27 cellular contexts compared by ENCODE assay signal in genomic region chr10:123577921-123578461, GRCh38.
DNase-seq lines count a peak whose midpoint lies in the region; ATAC-seq, FAIRE-seq and TF ChIP-seq lines count a peak whose summit lies in the region.
"Had no signal": no experiment of that assay in that cellular context is flagged by ENCODE, and none has a peak within 500 bp of the region (broad histone marks: within the 10 kb centered on the region; RNA-seq: fewer than 3 reads in every experiment).

No MANE protein-coding gene starts in this region.

- no peak overlapping the region for H2AFZ ChIP-seq in K562 (ENCODE audit: low read depth, low read length)
- no peak overlapping the region for H2AFZ ChIP-seq in mammary epithelial cell (ENCODE audit: low read depth, low read length)
- H2AFZ ChIP-seq: GM23248 had no signal

- DNase-seq in activated CD8-positive, alpha-beta memory T cell treated with anti-CD3 and anti-CD28 coated beads, Interleukin-2, amount 50 U/mL, for 48 hours = peak; percentile 13
- no peak for DNase-seq in activated CD8-positive, alpha-beta memory T cell treated with anti-CD3 and anti-CD28 coated beads, Interleukin-2, amount 50 U/mL, for 4 hours
- no peak for DNase-seq in K562 (ENCODE audit: extremely low read depth in 1 of 4, low spot score in 3 of 4)
- DNase-seq in left lobe of liver (ENCODE audit: low spot score) = peak; percentile 38
- no peak for DNase-seq in mammary epithelial cell
- no peak for DNase-seq in dorsolateral prefrontal cortex
- DNase-seq in T-cell = no peak
- no peak for DNase-seq in T-helper 9 cell
- DNase-seq: Caco-2; CD4-positive, CD25-positive, alpha-beta regulatory T cell; CD8-positive, alpha-beta T cell; DMS 273 treated with DMSO at 0.1 percent for 48 hours; DMS79; EL; GDM1; GM23248; H7; HFFc6 had no signal

- H4K20me1 ChIP-seq in K562 (replicated peaks; ENCODE audit: control insufficient read depth, insufficient read depth, low read length) = no peaks in the 10 kb centered on the region
- no peaks in the 10 kb centered on the region for H4K20me1 ChIP-seq in mammary epithelial cell (ENCODE audit: insufficient read depth, low read length)
- H4K20me1 ChIP-seq: BLaER1 had no signal

- TF ChIP-seq POLR2A in K562 (conservative IDR thresholded peaks at IDR 0.05) = no peak

- no peak overlapping the region for H3K4me3 ChIP-seq in K562
- H3K4me3 ChIP-seq in mammary epithelial cell (replicated peaks in 1 of 3; ENCODE audit: insufficient read depth in 1 of 3, low read depth in 2 of 3, low read length in 3 of 3) = no peak overlapping the region
- H3K4me3 ChIP-seq in dorsolateral prefrontal cortex = no peak overlapping the region
- H3K4me3 ChIP-seq: BLaER1, GM12878, GM23248 had no signal

- H3K4me1 ChIP-seq in K562 (replicated peaks in 1 of 2; ENCODE audit: control insufficient read depth in 2 of 2, insufficient read depth in 2 of 2, low read length in 2 of 2) (no peaks in the 10 kb centered on the region), mammary epithelial cell (ENCODE audit: insufficient read depth, low read length) (peaks cover 11% of the 10 kb centered on the region)
- H3K4me1 ChIP-seq: Caco-2 had no signal

- H3K9me3 Mint-ChIP-seq in T-cell = no peaks in the 10 kb centered on the region
- H3K9me3 Mint-ChIP-seq: CD8-positive, alpha-beta T cell; HFFc6 had no signal

- no peaks in the 10 kb centered on the region for H3K4me1 Mint-ChIP-seq in T-cell
- H3K4me1 Mint-ChIP-seq: B cell; CD4-positive, CD25-positive, alpha-beta regulatory T cell had no signal

- dilution Hi-C loops in mammary epithelial cell (cut with HindIII; ENCODE audit: low sequenced_read_pairs) = no loop called here

- BruUV-seq in K562 (replicated peaks; lab: Mats Ljungman, UMichigan) = no TSS peak
- no TSS peak for BruUV-seq in mammary epithelial cell (replicated peaks; lab: Mats Ljungman, UMichigan)

- no peak overlapping the region for H3K27ac Mint-ChIP-seq in T-cell
- H3K27ac Mint-ChIP-seq: B cell; CD4-positive, CD25-positive, alpha-beta regulatory T cell; CD8-positive, alpha-beta T cell; HFFc6 had no signal

- TF ChIP-seq EP300 in K562 (IDR thresholded peaks at IDR 0.05; ENCODE audit: low read length) = no peak

- H3K4me3 Mint-ChIP-seq in T-cell = no peak overlapping the region
- H3K4me3 Mint-ChIP-seq: B cell; CD4-positive, CD25-positive, alpha-beta regulatory T cell; CD8-positive, alpha-beta T cell; HFFc6 had no signal

- intact Hi-C loops in K562 (cut with micrococcal nuclease) (no loop called here), mammary epithelial cell (cut with micrococcal nuclease) (no loop called here), dorsolateral prefrontal cortex (cut with DNase I) (no loop called here)

- H3K27ac ChIP-seq in K562 (ENCODE audit: extremely low read depth, low read depth, low read length) (no peak overlapping the region), mammary epithelial cell (ENCODE audit: insufficient read depth, low read depth, low read length) (no peak overlapping the region), dorsolateral prefrontal cortex (no peak overlapping the region)
- H3K27ac ChIP-seq: 22Rv1, BLaER1, C4-2B, GM23248 had no signal

- POLR2A ChIA-PET in K562 (lab: Yijun Ruan, JAX) = interaction anchor here (0.6 kb wide), 1 partner anchor 283 kb away, joined by 3 read pairs; no protein-coding TSS in a partner anchor
- POLR2A ChIA-PET in T-cell (lab: Charles Lee) = no interaction called here

- TF ChIP-seq CTCF in K562 (IDR thresholded peaks at IDR 0.05 in 2 of 3, conservative IDR thresholded peaks at IDR 0.05 in 1 of 3; ENCODE audit: insufficient read depth in 2 of 3, low read depth in 1 of 3, low read length in 3 of 3) = no peak
- TF ChIP-seq CTCF in mammary epithelial cell (conservative IDR thresholded peaks at IDR 0.05 in 1 of 2, IDR thresholded peaks at IDR 0.05 in 1 of 2; ENCODE audit: extremely low read depth in 1 of 2, insufficient read depth in 1 of 2, low read depth in 1 of 2, low read length in 2 of 2) = no peak
- TF ChIP-seq CTCF in dorsolateral prefrontal cortex (IDR thresholded peaks at IDR 0.05 in 54 of 56, conservative IDR thresholded peaks at IDR 0.05 in 2 of 56; ENCODE audit: low read depth in 1 of 56, partially characterized antibody in 56 of 56) = no peak

- FAIRE-seq in K562 (lab: Jason Lieb, UNC) = no peak
- FAIRE-seq: A204.1, GM12878, GM19239, H1 had no signal

- H3K36me3 Mint-ChIP-seq in T-cell = no peaks in the 10 kb centered on the region
- H3K36me3 Mint-ChIP-seq: CD4-positive, CD25-positive, alpha-beta regulatory T cell; CD8-positive, alpha-beta T cell had no signal

- ATAC-seq in K562 = no peak
- no peak for ATAC-seq in left lobe of liver
- no peak for ATAC-seq in T-cell (replicated peaks in 1 of 4)
- ATAC-seq: CD8-positive, alpha-beta T cell; GM12878; HCT116 had no signal

- H3K9me3 ChIP-seq in K562 (replicated peaks; ENCODE audit: control insufficient read depth, insufficient read depth, low read depth, low read length) (no peaks in the 10 kb centered on the region), mammary epithelial cell (replicated peaks; ENCODE audit: insufficient read depth, low read length) (no peaks in the 10 kb centered on the region)
- H3K9me3 ChIP-seq: BLaER1, Caco-2 had no signal

- CTCF ChIA-PET in K562 (lab: Yijun Ruan, JAX; ENCODE audit: low intra/inter-chr PET ratio) = no interaction called here
- CTCF ChIA-PET in mammary epithelial cell (lab: Charles Lee; ENCODE audit: low non-redundant PET) = no interaction called here
- CTCF ChIA-PET in T-cell (lab: Charles Lee) = no interaction called here

- no peak for TF ChIP-seq RAD21 in K562 (CRISPR knock-in tag; conservative IDR thresholded peaks at IDR 0.05 in 1 of 2, IDR thresholded peaks at IDR 0.05 in 1 of 2)

- WGBS in K562 (ENCODE audit: insufficient coverage, low coverage, missing lambda C conversion rate) = 7% methylated on average over 4 of the region's 4 CpGs
- 51% methylated on average over 4 of the region's 4 CpGs for WGBS in mammary epithelial cell (ENCODE audit: low coverage, missing lambda C conversion rate)

- no peaks in the 10 kb centered on the region for H3K79me2 ChIP-seq in K562 (ENCODE audit: control insufficient read depth, insufficient read depth, low read length)
- no peaks in the 10 kb centered on the region for H3K79me2 ChIP-seq in mammary epithelial cell (ENCODE audit: insufficient read depth, low read length)

- in situ Hi-C loops in K562 (cut with MboI) (loop anchor here (25.0 kb wide), 1 partner anchor 809 kb away; no protein-coding TSS in a partner anchor), mammary epithelial cell (cut with MboI; ENCODE audit: low sequenced_read_pairs in 2 of 2) (loop anchor here in 1 of 2 donors (10.0 kb wide), 1 partner anchor 443 kb away; the partner anchor contains the start of gene HMX3)

- H3K9ac ChIP-seq in K562 (ENCODE audit: insufficient read depth in 1 of 2, low read depth in 2 of 2, low read length in 2 of 2) (no peak overlapping the region), mammary epithelial cell (ENCODE audit: insufficient read depth, low read length) (no peak overlapping the region)
- H3K9ac ChIP-seq: BLaER1, GM23248 had no signal

- no peaks in the 10 kb centered on the region for H3K36me3 ChIP-seq in K562 (ENCODE audit: control insufficient read depth, insufficient read depth, low read length)
- H3K36me3 ChIP-seq in mammary epithelial cell (ENCODE audit: insufficient read depth, low read length) = no peaks in the 10 kb centered on the region
- H3K36me3 ChIP-seq: BLaER1 had no signal

- H3K27me3 Mint-ChIP-seq in T-cell = peaks cover 30 to 55% of the 10 kb centered on the region in 2 donors

- no peaks in the 10 kb centered on the region for H3K9me1 ChIP-seq in K562 (ENCODE audit: control insufficient read depth, insufficient read depth, low read length)

- H3K27me3 ChIP-seq in K562 (ENCODE audit: control insufficient read depth in 2 of 2, insufficient read depth in 2 of 2, low read length in 2 of 2) (peaks cover 0 to 6% of the 10 kb centered on the region in 2 experiments; a peak in 2 of 5 replicates), mammary epithelial cell (ENCODE audit: insufficient read depth, low read length) (no peaks in the 10 kb centered on the region), dorsolateral prefrontal cortex (peaks cover 0 to 40% (median 13%) of the 10 kb centered on the region in 45 donors)
- H3K27me3 ChIP-seq: BLaER1 had no signal

- H3K4me2 ChIP-seq in K562 (ENCODE audit: insufficient read depth, low read length) (no peak overlapping the region), mammary epithelial cell (ENCODE audit: insufficient read depth, low read depth, low read length) (no peak overlapping the region)
- H3K4me2 ChIP-seq: BLaER1 had no signal

TF ChIP-seq in K562, 482 proteins besides CTCF, POLR2A, EP300 and RAD21 (continues in another document):
- TF ChIP-seq NFIC (IDR thresholded peaks at IDR 0.05) (peak; percentile 35; the same call in 1 of the 2 replicates), RAD51 (IDR thresholded peaks at IDR 0.05; ENCODE audit: borderline replicate concordance, low read depth) (no peak), MCM2 (IDR thresholded peaks at IDR 0.05; ENCODE audit: low read depth) (no peak), TBP (optimal IDR thresholded peaks at IDR 0.05; ENCODE audit: low read depth, low read length) (no peak), SLC30A9 (CRISPR knock-in tag; IDR thresholded peaks at IDR 0.05) (no peak), DNMT1 (IDR thresholded peaks at IDR 0.05) (no peak)
- TF ChIP-seq, protein P1, sequence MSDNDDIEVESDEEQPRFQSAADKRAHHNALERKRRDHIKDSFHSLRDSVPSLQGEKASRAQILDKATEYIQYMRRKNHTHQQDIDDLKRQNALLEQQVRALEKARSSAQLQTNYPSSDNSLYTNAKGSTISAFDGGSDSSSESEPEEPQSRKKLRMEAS (CRISPR knock-in tag; IDR thresholded peaks at IDR 0.05) = no peak

Comparison
In these comparisons a context has a peak if more than half of its experiments do, and no peak if none do; other contexts are left out.
1. DNase-seq: peak in activated CD8-positive, alpha-beta memory T cell treated with anti-CD3 and anti-CD28 coated beads, Interleukin-2, amount 50 U/mL, for 48 hours (single experiment) and left lobe of liver (single experiment); none in activated CD8-positive, alpha-beta memory T cell treated with anti-CD3 and anti-CD28 coated beads, Interleukin-2, amount 50 U/mL, for 4 hours (single experiment), K562 (0 of 4), mammary epithelial cell (single experiment), dorsolateral prefrontal cortex (0 of 10), T-cell (0 of 34) and T-helper 9 cell (single experiment).